1 cellular context compared by ENCODE assay signal in the genomic region with DNA sequence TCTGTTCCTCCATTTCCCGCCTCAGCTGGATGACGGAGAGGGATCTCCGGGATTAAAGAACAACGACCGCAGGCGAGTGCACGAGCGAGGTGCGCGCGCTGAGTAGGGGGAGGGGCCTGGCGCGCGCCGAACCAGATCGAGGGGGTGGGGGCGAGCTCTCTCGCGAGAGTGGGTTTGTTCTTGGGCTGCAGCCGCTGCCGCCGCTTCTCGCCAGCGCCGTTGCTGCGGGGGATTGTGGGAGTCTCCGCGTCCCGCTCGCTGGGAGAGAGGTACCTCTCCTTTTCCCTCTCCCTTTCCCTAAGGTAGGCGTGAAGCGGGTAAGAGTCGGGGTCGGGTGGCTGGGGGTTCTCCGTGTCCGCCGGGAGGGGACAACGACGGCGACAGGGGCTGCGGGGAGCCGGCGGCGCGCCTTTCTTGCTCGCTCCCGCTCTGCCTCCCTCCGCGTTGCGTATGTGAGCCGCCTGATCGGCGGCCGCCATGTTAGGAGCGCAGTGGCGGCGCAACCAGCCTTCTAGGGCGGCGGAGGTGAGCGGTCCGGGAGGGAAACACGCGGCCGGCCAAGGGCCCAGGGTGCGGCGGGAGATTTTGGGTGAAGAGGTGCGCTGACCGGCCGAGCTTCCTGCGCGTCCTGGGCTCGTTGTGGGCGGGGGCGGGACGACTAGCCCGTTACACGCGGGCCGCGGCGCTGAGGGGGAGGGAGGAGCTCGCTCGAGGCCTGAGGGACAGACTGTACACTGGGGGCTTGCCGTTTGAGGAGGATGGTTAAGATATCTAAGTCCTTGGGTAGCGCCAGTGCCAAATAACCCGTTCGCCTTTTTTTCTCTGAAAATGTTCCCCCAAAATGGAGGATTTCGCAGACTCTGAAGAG.
TF ChIP-seq lines count a peak whose summit lies in the region.

A gene with protein sequence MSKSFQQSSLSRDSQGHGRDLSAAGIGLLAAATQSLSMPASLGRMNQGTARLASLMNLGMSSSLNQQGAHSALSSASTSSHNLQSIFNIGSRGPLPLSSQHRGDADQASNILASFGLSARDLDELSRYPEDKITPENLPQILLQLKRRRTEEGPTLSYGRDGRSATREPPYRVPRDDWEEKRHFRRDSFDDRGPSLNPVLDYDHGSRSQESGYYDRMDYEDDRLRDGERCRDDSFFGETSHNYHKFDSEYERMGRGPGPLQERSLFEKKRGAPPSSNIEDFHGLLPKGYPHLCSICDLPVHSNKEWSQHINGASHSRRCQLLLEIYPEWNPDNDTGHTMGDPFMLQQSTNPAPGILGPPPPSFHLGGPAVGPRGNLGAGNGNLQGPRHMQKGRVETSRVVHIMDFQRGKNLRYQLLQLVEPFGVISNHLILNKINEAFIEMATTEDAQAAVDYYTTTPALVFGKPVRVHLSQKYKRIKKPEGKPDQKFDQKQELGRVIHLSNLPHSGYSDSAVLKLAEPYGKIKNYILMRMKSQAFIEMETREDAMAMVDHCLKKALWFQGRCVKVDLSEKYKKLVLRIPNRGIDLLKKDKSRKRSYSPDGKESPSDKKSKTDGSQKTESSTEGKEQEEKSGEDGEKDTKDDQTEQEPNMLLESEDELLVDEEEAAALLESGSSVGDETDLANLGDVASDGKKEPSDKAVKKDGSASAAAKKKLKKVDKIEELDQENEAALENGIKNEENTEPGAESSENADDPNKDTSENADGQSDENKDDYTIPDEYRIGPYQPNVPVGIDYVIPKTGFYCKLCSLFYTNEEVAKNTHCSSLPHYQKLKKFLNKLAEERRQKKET (plus strand): TSS at position 237 of the 868 bp plus-strand sequence. CDS start 13,676 bp downstream, outside the sequence.

TF ChIP-seq in HEK293, 187 proteins besides CTCF, POLR2A, EP300 and RAD21 (continued from another document and continues in another):
- TF ChIP-seq, protein P1, sequence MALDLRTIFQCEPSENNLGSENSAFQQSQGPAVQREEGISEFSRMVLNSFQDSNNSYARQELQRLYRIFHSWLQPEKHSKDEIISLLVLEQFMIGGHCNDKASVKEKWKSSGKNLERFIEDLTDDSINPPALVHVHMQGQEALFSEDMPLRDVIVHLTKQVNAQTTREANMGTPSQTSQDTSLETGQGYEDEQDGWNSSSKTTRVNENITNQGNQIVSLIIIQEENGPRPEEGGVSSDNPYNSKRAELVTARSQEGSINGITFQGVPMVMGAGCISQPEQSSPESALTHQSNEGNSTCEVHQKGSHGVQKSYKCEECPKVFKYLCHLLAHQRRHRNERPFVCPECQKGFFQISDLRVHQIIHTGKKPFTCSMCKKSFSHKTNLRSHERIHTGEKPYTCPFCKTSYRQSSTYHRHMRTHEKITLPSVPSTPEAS (tag by site-specific recombination; IDR thresholded peaks at IDR 0.05) = no peak
- TF ChIP-seq, protein P2, sequence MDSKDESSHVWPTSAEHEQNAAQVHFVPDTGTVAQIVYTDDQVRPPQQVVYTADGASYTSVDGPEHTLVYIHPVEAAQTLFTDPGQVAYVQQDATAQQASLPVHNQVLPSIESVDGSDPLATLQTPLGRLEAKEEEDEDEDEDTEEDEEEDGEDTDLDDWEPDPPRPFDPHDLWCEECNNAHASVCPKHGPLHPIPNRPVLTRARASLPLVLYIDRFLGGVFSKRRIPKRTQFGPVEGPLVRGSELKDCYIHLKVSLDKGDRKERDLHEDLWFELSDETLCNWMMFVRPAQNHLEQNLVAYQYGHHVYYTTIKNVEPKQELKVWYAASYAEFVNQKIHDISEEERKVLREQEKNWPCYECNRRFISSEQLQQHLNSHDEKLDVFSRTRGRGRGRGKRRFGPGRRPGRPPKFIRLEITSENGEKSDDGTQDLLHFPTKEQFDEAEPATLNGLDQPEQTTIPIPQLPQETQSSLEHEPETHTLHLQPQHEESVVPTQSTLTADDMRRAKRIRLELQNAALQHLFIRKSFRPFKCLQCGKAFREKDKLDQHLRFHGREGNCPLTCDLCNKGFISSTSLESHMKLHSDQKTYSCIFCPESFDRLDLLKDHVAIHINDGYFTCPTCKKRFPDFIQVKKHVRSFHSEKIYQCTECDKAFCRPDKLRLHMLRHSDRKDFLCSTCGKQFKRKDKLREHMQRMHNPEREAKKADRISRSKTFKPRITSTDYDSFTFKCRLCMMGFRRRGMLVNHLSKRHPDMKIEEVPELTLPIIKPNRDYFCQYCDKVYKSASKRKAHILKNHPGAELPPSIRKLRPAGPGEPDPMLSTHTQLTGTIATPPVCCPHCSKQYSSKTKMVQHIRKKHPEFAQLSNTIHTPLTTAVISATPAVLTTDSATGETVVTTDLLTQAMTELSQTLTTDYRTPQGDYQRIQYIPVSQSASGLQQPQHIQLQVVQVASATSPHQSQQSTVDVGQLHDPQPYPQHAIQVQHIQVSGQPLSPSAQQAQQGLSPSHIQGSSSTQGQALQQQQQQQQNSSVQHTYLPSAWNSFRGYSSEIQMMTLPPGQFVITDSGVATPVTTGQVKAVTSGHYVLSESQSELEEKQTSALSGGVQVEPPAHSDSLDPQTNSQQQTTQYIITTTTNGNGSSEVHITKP (tag by site-specific recombination; IDR thresholded peaks at IDR 0.05) = peak; percentile 74
- TF ChIP-seq ZNF248 (tag by site-specific recombination; IDR thresholded peaks at IDR 0.05) (no peak), ZFP37 (tag by site-specific recombination; IDR thresholded peaks at IDR 0.05) (peak; percentile 98), ZNF121 (tag by site-specific recombination; IDR thresholded peaks at IDR 0.05) (peak; percentile 66; the same call in 1 of the 2 replicates), ZNF138 (tag by site-specific recombination; IDR thresholded peaks at IDR 0.05; ENCODE audit: borderline replicate concordance) (no peak), ZNF768 (tag by site-specific recombination; IDR thresholded peaks at IDR 0.05) (no peak), ZNF501 (tag by site-specific recombination; IDR thresholded peaks at IDR 0.05) (peak; percentile 96), ZNF830 (tag by site-specific recombination; IDR thresholded peaks at IDR 0.05; ENCODE audit: low read depth) (no peak), ZNF48 (tag by site-specific recombination; IDR thresholded peaks at IDR 0.05) (no peak), MZF1 (tag by site-specific recombination; IDR thresholded peaks at IDR 0.05; ENCODE audit: borderline replicate concordance) (no peak; the same call in 1 of the 2 replicates), YY2 (tag by site-specific recombination; IDR thresholded peaks at IDR 0.05) (peak; percentile 97), ZBTB7A (tag by site-specific recombination; IDR thresholded peaks at IDR 0.05; ENCODE audit: low read depth) (peak; percentile 80; the same call in 1 of the 2 replicates), ZBTB20 (tag by site-specific recombination; IDR thresholded peaks at IDR 0.05) (peak; percentile 61; the same call in 1 of the 2 replicates), ZNF24 (tag by site-specific recombination; IDR thresholded peaks at IDR 0.05) (peak; percentile 90), ZNF354C (tag by site-specific recombination; IDR thresholded peaks at IDR 0.05; ENCODE audit: borderline replicate concordance, low read depth) (no peak), ZNF626 (tag by site-specific recombination; IDR thresholded peaks at IDR 0.05) (no peak), GLI2 (tag by site-specific recombination; IDR thresholded peaks at IDR 0.05; ENCODE audit: borderline replicate concordance, low read depth) (no peak; the same call in 1 of the 2 replicates), ZBTB48 (tag by site-specific recombination; IDR thresholded peaks at IDR 0.05) (no peak), ZNF585B (tag by site-specific recombination; IDR thresholded peaks at IDR 0.05) (no peak), ZNF350 (tag by site-specific recombination; IDR thresholded peaks at IDR 0.05) (no peak), ZNF366 (tag by site-specific recombination; conservative IDR thresholded peaks at IDR 0.05) (peak; percentile 89), ZNF140 (tag by site-specific recombination; IDR thresholded peaks at IDR 0.05) (no peak), ZNF677 (tag by site-specific recombination; IDR thresholded peaks at IDR 0.05) (no peak), ZNF132 (tag by site-specific recombination; IDR thresholded peaks at IDR 0.05; ENCODE audit: borderline replicate concordance) (no peak), ZNF549 (tag by site-specific recombination; IDR thresholded peaks at IDR 0.05) (no peak), ZFHX2 (tag by site-specific recombination; conservative IDR thresholded peaks at IDR 0.05) (peak; percentile 86), ZNF610 (tag by site-specific recombination; IDR thresholded peaks at IDR 0.05; ENCODE audit: borderline replicate concordance) (no peak), ZNF221 (tag by site-specific recombination; IDR thresholded peaks at IDR 0.05; ENCODE audit: borderline replicate concordance) (no peak), ZNF114 (tag by site-specific recombination; IDR thresholded peaks at IDR 0.05) (no peak), ZNF701 (tag by site-specific recombination; IDR thresholded peaks at IDR 0.05) (no peak), ZNF660 (tag by site-specific recombination; IDR thresholded peaks at IDR 0.05) (peak; percentile 84), ZNF785 (tag by site-specific recombination; IDR thresholded peaks at IDR 0.05) (no peak), ZNF571 (tag by site-specific recombination; IDR thresholded peaks at IDR 0.05) (no peak), OSR2 (tag by site-specific recombination; IDR thresholded peaks at IDR 0.05) (no peak), ZNF19 (tag by site-specific recombination; IDR thresholded peaks at IDR 0.05; ENCODE audit: low read depth) (no peak)
- TF ChIP-seq, protein P3, sequence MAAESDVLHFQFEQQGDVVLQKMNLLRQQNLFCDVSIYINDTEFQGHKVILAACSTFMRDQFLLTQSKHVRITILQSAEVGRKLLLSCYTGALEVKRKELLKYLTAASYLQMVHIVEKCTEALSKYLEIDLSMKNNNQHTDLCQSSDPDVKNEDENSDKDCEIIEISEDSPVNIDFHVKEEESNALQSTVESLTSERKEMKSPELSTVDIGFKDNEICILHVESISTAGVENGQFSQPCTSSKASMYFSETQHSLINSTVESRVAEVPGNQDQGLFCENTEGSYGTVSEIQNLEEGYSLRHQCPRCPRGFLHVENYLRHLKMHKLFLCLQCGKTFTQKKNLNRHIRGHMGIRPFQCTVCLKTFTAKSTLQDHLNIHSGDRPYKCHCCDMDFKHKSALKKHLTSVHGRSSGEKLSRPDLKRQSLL (tag by site-specific recombination; IDR thresholded peaks at IDR 0.05) = peak; percentile 87
- TF ChIP-seq, protein P4, sequence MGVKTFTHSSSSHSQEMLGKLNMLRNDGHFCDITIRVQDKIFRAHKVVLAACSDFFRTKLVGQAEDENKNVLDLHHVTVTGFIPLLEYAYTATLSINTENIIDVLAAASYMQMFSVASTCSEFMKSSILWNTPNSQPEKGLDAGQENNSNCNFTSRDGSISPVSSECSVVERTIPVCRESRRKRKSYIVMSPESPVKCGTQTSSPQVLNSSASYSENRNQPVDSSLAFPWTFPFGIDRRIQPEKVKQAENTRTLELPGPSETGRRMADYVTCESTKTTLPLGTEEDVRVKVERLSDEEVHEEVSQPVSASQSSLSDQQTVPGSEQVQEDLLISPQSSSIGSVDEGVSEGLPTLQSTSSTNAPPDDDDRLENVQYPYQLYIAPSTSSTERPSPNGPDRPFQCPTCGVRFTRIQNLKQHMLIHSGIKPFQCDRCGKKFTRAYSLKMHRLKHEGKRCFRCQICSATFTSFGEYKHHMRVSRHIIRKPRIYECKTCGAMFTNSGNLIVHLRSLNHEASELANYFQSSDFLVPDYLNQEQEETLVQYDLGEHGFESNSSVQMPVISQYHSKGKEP (tag by site-specific recombination; IDR thresholded peaks at IDR 0.05) = peak; percentile 64; the same call in 1 of the 2 replicates
- TF ChIP-seq, protein P5, sequence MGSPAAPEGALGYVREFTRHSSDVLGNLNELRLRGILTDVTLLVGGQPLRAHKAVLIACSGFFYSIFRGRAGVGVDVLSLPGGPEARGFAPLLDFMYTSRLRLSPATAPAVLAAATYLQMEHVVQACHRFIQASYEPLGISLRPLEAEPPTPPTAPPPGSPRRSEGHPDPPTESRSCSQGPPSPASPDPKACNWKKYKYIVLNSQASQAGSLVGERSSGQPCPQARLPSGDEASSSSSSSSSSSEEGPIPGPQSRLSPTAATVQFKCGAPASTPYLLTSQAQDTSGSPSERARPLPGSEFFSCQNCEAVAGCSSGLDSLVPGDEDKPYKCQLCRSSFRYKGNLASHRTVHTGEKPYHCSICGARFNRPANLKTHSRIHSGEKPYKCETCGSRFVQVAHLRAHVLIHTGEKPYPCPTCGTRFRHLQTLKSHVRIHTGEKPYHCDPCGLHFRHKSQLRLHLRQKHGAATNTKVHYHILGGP (tag by site-specific recombination; IDR thresholded peaks at IDR 0.05) = no peak
- TF ChIP-seq, protein P6, sequence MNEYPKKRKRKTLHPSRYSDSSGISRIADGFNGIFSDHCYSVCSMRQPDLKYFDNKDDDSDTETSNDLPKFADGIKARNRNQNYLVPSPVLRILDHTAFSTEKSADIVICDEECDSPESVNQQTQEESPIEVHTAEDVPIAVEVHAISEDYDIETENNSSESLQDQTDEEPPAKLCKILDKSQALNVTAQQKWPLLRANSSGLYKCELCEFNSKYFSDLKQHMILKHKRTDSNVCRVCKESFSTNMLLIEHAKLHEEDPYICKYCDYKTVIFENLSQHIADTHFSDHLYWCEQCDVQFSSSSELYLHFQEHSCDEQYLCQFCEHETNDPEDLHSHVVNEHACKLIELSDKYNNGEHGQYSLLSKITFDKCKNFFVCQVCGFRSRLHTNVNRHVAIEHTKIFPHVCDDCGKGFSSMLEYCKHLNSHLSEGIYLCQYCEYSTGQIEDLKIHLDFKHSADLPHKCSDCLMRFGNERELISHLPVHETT (tag by site-specific recombination; IDR thresholded peaks at IDR 0.05) = peak; percentile 61
- TF ChIP-seq, protein P7, sequence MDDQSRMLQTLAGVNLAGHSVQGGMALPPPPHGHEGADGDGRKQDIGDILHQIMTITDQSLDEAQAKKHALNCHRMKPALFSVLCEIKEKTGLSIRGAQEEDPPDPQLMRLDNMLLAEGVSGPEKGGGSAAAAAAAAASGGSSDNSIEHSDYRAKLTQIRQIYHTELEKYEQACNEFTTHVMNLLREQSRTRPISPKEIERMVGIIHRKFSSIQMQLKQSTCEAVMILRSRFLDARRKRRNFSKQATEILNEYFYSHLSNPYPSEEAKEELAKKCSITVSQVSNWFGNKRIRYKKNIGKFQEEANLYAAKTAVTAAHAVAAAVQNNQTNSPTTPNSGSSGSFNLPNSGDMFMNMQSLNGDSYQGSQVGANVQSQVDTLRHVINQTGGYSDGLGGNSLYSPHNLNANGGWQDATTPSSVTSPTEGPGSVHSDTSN (CRISPR knock-in tag; IDR thresholded peaks at IDR 0.05) = peak; percentile 40
- TF ChIP-seq, protein P8, sequence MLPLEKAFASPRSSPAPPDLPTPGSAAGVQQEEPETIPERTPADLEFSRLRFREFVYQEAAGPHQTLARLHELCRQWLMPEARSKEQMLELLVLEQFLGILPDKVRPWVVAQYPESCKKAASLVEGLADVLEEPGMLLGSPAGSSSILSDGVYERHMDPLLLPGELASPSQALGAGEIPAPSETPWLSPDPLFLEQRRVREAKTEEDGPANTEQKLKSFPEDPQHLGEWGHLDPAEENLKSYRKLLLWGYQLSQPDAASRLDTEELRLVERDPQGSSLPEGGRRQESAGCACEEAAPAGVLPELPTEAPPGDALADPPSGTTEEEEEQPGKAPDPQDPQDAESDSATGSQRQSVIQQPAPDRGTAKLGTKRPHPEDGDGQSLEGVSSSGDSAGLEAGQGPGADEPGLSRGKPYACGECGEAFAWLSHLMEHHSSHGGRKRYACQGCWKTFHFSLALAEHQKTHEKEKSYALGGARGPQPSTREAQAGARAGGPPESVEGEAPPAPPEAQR (tag by site-specific recombination; IDR thresholded peaks at IDR 0.05) = no peak
